Comparison of ENCODE assay signal across 20 cellular contexts in the genomic region with DNA sequence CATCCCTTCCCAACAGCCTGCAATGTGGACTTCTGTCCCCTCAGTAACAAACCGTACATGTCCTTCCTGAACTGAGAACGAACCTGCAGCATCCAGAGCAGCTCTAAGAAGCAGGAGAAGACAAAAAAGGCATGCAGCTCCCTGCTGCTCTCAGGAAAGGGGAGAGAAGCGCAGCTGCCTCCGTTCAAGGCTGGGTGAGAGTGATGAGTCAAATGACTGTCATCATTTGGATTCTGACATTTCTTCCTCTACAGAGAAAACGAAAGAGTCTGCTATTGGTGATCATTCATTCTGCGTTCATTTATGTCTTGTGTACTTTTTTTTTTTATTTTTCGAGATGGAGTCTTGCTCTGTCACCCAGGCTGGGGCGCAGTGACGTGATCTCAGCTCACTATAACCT.
DNase-seq lines count a peak whose midpoint lies in the region; TF ChIP-seq lines count a peak whose summit lies in the region.
"Had no signal": no experiment of that assay in that cellular context is flagged by ENCODE, and none has a peak within 500 bp of the region (broad histone marks: within the 10 kb centered on the region; RNA-seq: fewer than 3 reads in every experiment).

No MANE protein-coding gene starts in this region.

- no peak overlapping the region for H3K4me3 Mint-ChIP-seq in MCF 10A (ENCODE audit: unreplicated experiment)

- H3K36me3 ChIP-seq in breast epithelium (no peaks in the 10 kb centered on the region), SK-N-SH (replicated peaks in 1 of 2; ENCODE audit: control insufficient read depth in 1 of 2, insufficient read depth in 2 of 2, low read length in 1 of 2) (no peaks in the 10 kb centered on the region), esophagus muscularis mucosa (no peaks in the 10 kb centered on the region)
- H3K36me3 ChIP-seq: ascending aorta, heart right ventricle, neutrophil, stomach, upper lobe of right lung had no signal

- peak; percentile 48 for DNase-seq in MCF 10A (ENCODE audit: unreplicated experiment)
- DNase-seq in breast epithelium (ENCODE audit: low spot score in 2 of 2), result no peak
- DNase-seq in SK-N-SH, result no peak
- peak; percentile 2 for DNase-seq in glomerular visceral epithelial cell (ENCODE audit: extremely low spot score)
- DNase-seq in effector CD8-positive, alpha-beta T cell (lab: John Stamatoyannopoulos, UW), result no peak
- no peak for DNase-seq in cardiac septum (ENCODE audit: low spot score)
- DNase-seq in H4 (ENCODE audit: low spot score), result no peak
- no peak for DNase-seq in esophagus muscularis mucosa (ENCODE audit: extremely low spot score)
- DNase-seq: activated naive CD4-positive, alpha-beta T cell treated with Interleukin-2 at 50 U/mL for 16 hours; heart right ventricle; kidney; NCI-H2081; NCI-H526; PC-9; stomach; upper lobe of right lung had no signal

- BruUV-seq in MCF 10A (replicated peaks; lab: Mats Ljungman, UMichigan), result no TSS peak

- H4K20me1 ChIP-seq in SK-N-SH (ENCODE audit: insufficient read depth), result no peaks in the 10 kb centered on the region

- H3K9ac ChIP-seq in SK-N-SH, result no peak overlapping the region; the same call in 1 of the 2 replicates

- POLR2A ChIA-PET in MCF 10A (lab: Yijun Ruan, JAX), result no interaction called here
- POLR2A ChIA-PET in SK-N-SH (lab: Yijun Ruan, JAX), result no interaction called here

- no peaks in the 10 kb centered on the region for H3K27me3 Mint-ChIP-seq in MCF 10A (ENCODE audit: insufficient read depth, unreplicated experiment)

- H3K9me3 ChIP-seq in breast epithelium (no peaks in the 10 kb centered on the region), SK-N-SH (no peaks in the 10 kb centered on the region), esophagus muscularis mucosa (no peaks in the 10 kb centered on the region)
- H3K9me3 ChIP-seq: A549, ascending aorta, heart right ventricle, neutrophil, stomach, upper lobe of right lung had no signal

- H3K9me2 ChIP-seq in SK-N-SH, result no peaks in the 10 kb centered on the region

- TF ChIP-seq CTCF in MCF 10A (IDR thresholded peaks at IDR 0.05; ENCODE audit: unreplicated experiment) (no peak), breast epithelium (IDR thresholded peaks at IDR 0.05) (no peak), SK-N-SH (IDR thresholded peaks at IDR 0.05) (no peak), esophagus muscularis mucosa (IDR thresholded peaks at IDR 0.05) (no peak)

- H3K27me3 ChIP-seq in breast epithelium (no peaks in the 10 kb centered on the region), SK-N-SH (ENCODE audit: insufficient read depth) (no peaks in the 10 kb centered on the region), esophagus muscularis mucosa (no peaks in the 10 kb centered on the region)
- H3K27me3 ChIP-seq: ascending aorta, heart right ventricle, neutrophil, stomach, upper lobe of right lung had no signal

- no peak overlapping the region for H3K27ac ChIP-seq in breast epithelium
- peak overlapping the region in 1 of 2 experiments; percentile 41; a peak in 2 of 4 replicates for H3K27ac ChIP-seq in SK-N-SH (ENCODE audit: low read depth in 2 of 2, low read length in 1 of 2)
- H3K27ac ChIP-seq in esophagus muscularis mucosa (replicated peaks in 1 of 4), result no peak overlapping the region
- H3K27ac ChIP-seq: A549, ascending aorta, epithelial cell of prostate, heart right ventricle, neutrophil, PC-9, stomach, upper lobe of right lung had no signal

- 26% methylated on average over 9 of the region's 9 CpGs for WGBS in SK-N-SH (ENCODE audit: low lambda C conversion rate)
- 86% methylated on average over 9 of the region's 9 CpGs for WGBS in esophagus muscularis mucosa

- peaks cover 14% of the 10 kb centered on the region for H3K4me1 Mint-ChIP-seq in MCF 10A (ENCODE audit: insufficient read depth, unreplicated experiment)

- no peaks in the 10 kb centered on the region for H3K79me2 ChIP-seq in SK-N-SH (ENCODE audit: insufficient read depth)

- no peak for TF ChIP-seq RAD21 in SK-N-SH (IDR thresholded peaks at IDR 0.05; ENCODE audit: low read length)

- intact Hi-C loops in MCF 10A (cut with micrococcal nuclease) (no loop called here), breast epithelium (cut with DNase I; ENCODE audit: low total_unique reads) (no loop called here), cardiac septum (cut with DNase I) (no loop called here), esophagus muscularis mucosa (cut with DNase I) (no loop called here)

- H3F3A ChIP-seq in SK-N-SH (replicated peaks; ENCODE audit: insufficient read depth), result no peaks in the 10 kb centered on the region

- H3K27ac Mint-ChIP-seq in MCF 10A (ENCODE audit: low read depth, unreplicated experiment), result no peak overlapping the region

- no peak for TF ChIP-seq EP300 in SK-N-SH (IDR thresholded peaks at IDR 0.05; ENCODE audit: borderline replicate concordance in 1 of 2, low read depth in 1 of 2, low read length in 1 of 2)
- no peak for TF ChIP-seq EP300 in esophagus muscularis mucosa (IDR thresholded peaks at IDR 0.05)

- H3K36me3 Mint-ChIP-seq in MCF 10A (ENCODE audit: insufficient read depth, unreplicated experiment), result peaks cover 5% of the 10 kb centered on the region

- H3K9me3 Mint-ChIP-seq in MCF 10A (ENCODE audit: unreplicated experiment), result no peaks in the 10 kb centered on the region

- H3K4me3 ChIP-seq in breast epithelium, result no peak overlapping the region
- peak overlapping the region in 1 of 2 experiments; percentile 14; a peak in 1 of 4 replicates for H3K4me3 ChIP-seq in SK-N-SH (ENCODE audit: low read depth in 2 of 2, low read length in 1 of 2)
- no peak overlapping the region for H3K4me3 ChIP-seq in esophagus muscularis mucosa
- H3K4me3 ChIP-seq: A549, ascending aorta, heart right ventricle, PC-9, stomach, upper lobe of right lung had no signal

- CTCF ChIA-PET in MCF 10A (lab: Yijun Ruan, JAX) (interaction anchor here (0.6 to 0.9 kb wide), 4 partner anchors 15 to 1932 kb away, joined by 3 to 5 read pairs (median 4); no protein-coding TSS in a partner anchor), SK-N-SH (lab: Yijun Ruan, JAX) (no interaction called here)

- H3K4me1 ChIP-seq in breast epithelium (no peaks in the 10 kb centered on the region), SK-N-SH (ENCODE audit: control insufficient read depth in 1 of 2, insufficient read depth in 2 of 2, low read depth in 1 of 2, low read length in 1 of 2) (no peaks in the 10 kb centered on the region), esophagus muscularis mucosa (no peaks in the 10 kb centered on the region)
- H3K4me1 ChIP-seq: A549, ascending aorta, heart right ventricle, stomach, upper lobe of right lung had no signal

- TF ChIP-seq POLR2A in breast epithelium (IDR thresholded peaks at IDR 0.05) (no peak), esophagus muscularis mucosa (IDR thresholded peaks at IDR 0.05; ENCODE audit: low read depth) (no peak)

- H3K4me2 ChIP-seq in SK-N-SH, result peak overlapping the region; percentile 57
- H3K4me2 ChIP-seq: A549, PC-9 had no signal

- peak overlapping the region; percentile 40; the same call in 1 of the 2 replicates for H2AFZ ChIP-seq in SK-N-SH (ENCODE audit: low read depth)
- H2AFZ ChIP-seq: PC-9 had no signal

TF ChIP-seq in SK-N-SH, 30 proteins besides CTCF, POLR2A, EP300 and RAD21:
- no peak for TF ChIP-seq EZH2phosphoT487 (IDR thresholded peaks at IDR 0.05; ENCODE audit: borderline replicate concordance, low read depth)
- TF ChIP-seq, protein P1, sequence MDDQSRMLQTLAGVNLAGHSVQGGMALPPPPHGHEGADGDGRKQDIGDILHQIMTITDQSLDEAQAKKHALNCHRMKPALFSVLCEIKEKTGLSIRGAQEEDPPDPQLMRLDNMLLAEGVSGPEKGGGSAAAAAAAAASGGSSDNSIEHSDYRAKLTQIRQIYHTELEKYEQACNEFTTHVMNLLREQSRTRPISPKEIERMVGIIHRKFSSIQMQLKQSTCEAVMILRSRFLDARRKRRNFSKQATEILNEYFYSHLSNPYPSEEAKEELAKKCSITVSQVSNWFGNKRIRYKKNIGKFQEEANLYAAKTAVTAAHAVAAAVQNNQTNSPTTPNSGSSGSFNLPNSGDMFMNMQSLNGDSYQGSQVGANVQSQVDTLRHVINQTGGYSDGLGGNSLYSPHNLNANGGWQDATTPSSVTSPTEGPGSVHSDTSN (IDR thresholded peaks at IDR 0.05), result peak; percentile 60; the same call in 1 of the 2 replicates
- TF ChIP-seq YY1 (IDR thresholded peaks at IDR 0.05; ENCODE audit: low read depth), result no peak
- TF ChIP-seq, protein P2, sequence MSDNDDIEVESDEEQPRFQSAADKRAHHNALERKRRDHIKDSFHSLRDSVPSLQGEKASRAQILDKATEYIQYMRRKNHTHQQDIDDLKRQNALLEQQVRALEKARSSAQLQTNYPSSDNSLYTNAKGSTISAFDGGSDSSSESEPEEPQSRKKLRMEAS (IDR thresholded peaks at IDR 0.05; ENCODE audit: low read depth), result no peak
- TF ChIP-seq, protein P3, sequence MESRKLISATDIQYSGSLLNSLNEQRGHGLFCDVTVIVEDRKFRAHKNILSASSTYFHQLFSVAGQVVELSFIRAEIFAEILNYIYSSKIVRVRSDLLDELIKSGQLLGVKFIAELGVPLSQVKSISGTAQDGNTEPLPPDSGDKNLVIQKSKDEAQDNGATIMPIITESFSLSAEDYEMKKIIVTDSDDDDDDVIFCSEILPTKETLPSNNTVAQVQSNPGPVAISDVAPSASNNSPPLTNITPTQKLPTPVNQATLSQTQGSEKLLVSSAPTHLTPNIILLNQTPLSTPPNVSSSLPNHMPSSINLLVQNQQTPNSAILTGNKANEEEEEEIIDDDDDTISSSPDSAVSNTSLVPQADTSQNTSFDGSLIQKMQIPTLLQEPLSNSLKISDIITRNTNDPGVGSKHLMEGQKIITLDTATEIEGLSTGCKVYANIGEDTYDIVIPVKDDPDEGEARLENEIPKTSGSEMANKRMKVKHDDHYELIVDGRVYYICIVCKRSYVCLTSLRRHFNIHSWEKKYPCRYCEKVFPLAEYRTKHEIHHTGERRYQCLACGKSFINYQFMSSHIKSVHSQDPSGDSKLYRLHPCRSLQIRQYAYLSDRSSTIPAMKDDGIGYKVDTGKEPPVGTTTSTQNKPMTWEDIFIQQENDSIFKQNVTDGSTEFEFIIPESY (IDR thresholded peaks at IDR 0.05; ENCODE audit: borderline replicate concordance, low read depth), result no peak
- TF ChIP-seq TCF12 (IDR thresholded peaks at IDR 0.05), result no peak
- TF ChIP-seq RXRA (IDR thresholded peaks at IDR 0.05; ENCODE audit: borderline replicate concordance, low read depth), result no peak
- no peak for TF ChIP-seq POLR2AphosphoS5 (IDR thresholded peaks at IDR 0.05; ENCODE audit: low read depth, low read length)
- peak; percentile 38; the same call in 1 of the 2 replicates for TF ChIP-seq FOSL2 (IDR thresholded peaks at IDR 0.05; ENCODE audit: borderline replicate concordance, low read depth)
- TF ChIP-seq, protein P4, sequence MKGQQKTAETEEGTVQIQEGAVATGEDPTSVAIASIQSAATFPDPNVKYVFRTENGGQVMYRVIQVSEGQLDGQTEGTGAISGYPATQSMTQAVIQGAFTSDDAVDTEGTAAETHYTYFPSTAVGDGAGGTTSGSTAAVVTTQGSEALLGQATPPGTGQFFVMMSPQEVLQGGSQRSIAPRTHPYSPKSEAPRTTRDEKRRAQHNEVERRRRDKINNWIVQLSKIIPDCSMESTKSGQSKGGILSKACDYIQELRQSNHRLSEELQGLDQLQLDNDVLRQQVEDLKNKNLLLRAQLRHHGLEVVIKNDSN (IDR thresholded peaks at IDR 0.05; ENCODE audit: borderline replicate concordance, low read depth), result no peak
- TF ChIP-seq JUND (IDR thresholded peaks at IDR 0.05), result peak; percentile 30; the same call in 1 of the 2 replicates
TF ChIP-seq in SK-N-SH: peak in this region for 3.

Comparison
In these comparisons a context has a peak if more than half of its experiments do, and no peak if none do; other contexts are left out.
1. DNase-seq: peak in MCF 10A (single experiment) and glomerular visceral epithelial cell (single experiment); none in breast epithelium (0 of 2), SK-N-SH (single experiment), effector CD8-positive, alpha-beta T cell (single experiment), cardiac septum (single experiment), H4 (single experiment) and esophagus muscularis mucosa (single experiment).